ENCODE assay signal across 21 cellular contexts in genomic region chr2:24749069-24749691, GRCh38. TPM values are rescaled to one million over a fixed set of nuclear protein-coding genes. Genes with fewer than 3 reads are reported as not detected.
DNase-seq lines count a peak whose midpoint lies in the region; FAIRE-seq and TF ChIP-seq lines count a peak whose summit lies in the region.
"Had no signal": no experiment of that assay in that cellular context is flagged by ENCODE, and none has a peak within 500 bp of the region (broad histone marks: within the 10 kb centered on the region; RNA-seq: fewer than 3 reads in every experiment).

No MANE protein-coding gene starts in this region.

- H3K36me3 Mint-ChIP-seq in endothelial cell (ENCODE audit: low read depth, unreplicated experiment) (no peaks in the 10 kb centered on the region), neural progenitor cell (peaks cover 9% of the 10 kb centered on the region)

- H3K9me3 ChIP-seq in neural progenitor cell (ENCODE audit: low read depth), result no peaks in the 10 kb centered on the region
- H3K9me3 ChIP-seq in tibial nerve, result no peaks in the 10 kb centered on the region
- H3K9me3 ChIP-seq: suprapubic skin, uterus had no signal

- H3K4me3 ChIP-seq in neural progenitor cell, result no peak overlapping the region
- H3K4me3 ChIP-seq in tibial nerve, result no peak overlapping the region
- H3K4me3 ChIP-seq: K562, PC-9, smooth muscle cell, suprapubic skin, uterus had no signal

- H3K4me1 ChIP-seq in neural progenitor cell (peaks cover 7% of the 10 kb centered on the region), tibial nerve (peaks cover 0 to 1% (median 0%) of the 10 kb centered on the region in 4 donors)
- H3K4me1 ChIP-seq: suprapubic skin, uterus had no signal

- H3K9me3 Mint-ChIP-seq in endothelial cell (ENCODE audit: unreplicated experiment), result no peaks in the 10 kb centered on the region
- H3K9me3 Mint-ChIP-seq in neural progenitor cell, result no peaks in the 10 kb centered on the region
- H3K9me3 Mint-ChIP-seq: CD14-positive monocyte; stimulated activated memory B cell treated with anti-CD40 and anti-IgM and Interleukin-4, amounts not matched to agents 10 μg/mL and 1 μg/mL and 100 μg/mL, for 72 hours; T-cell had no signal

- H3K36me3 ChIP-seq in neural progenitor cell (no peaks in the 10 kb centered on the region), tibial nerve (peaks cover 0 to 49% (median 0%) of the 10 kb centered on the region in 3 donors)
- H3K36me3 ChIP-seq: uterus had no signal

- TF ChIP-seq POLR2A in tibial nerve (IDR thresholded peaks at IDR 0.05) (no peak), GM12892 (IDR thresholded peaks at IDR 0.05; ENCODE audit: low read depth, low read length) (no peak)

- H3K27me3 ChIP-seq in neural progenitor cell (no peaks in the 10 kb centered on the region), tibial nerve (no peaks in the 10 kb centered on the region)
- H3K27me3 ChIP-seq: suprapubic skin, uterus had no signal

- no peak overlapping the region for H3K9ac ChIP-seq in neural progenitor cell

- WGBS in tibial nerve, 2 donors, result 92 to 94% methylated on average over 7 of the region's 7 CpGs

- no peaks in the 10 kb centered on the region for H3K79me2 ChIP-seq in neural progenitor cell (ENCODE audit: low read depth)

- no peak for FAIRE-seq in GM12892 (lab: Jason Lieb, UNC)
- FAIRE-seq: K562 had no signal

- H3K27ac Mint-ChIP-seq in endothelial cell (ENCODE audit: unreplicated experiment) (no peak overlapping the region), neural progenitor cell (no peak overlapping the region)
- H3K27ac Mint-ChIP-seq: activated CD4-positive, alpha-beta T cell treated with anti-CD3 and anti-CD28 coated beads for 36 hours; stimulated activated memory B cell treated with anti-CD40 and anti-IgM and Interleukin-4, amounts not matched to agents 10 μg/mL and 1 μg/mL and 100 μg/mL, for 72 hours had no signal

- H2AFZ ChIP-seq in neural progenitor cell (replicated peaks), result no peak overlapping the region
- H2AFZ ChIP-seq: PC-9 had no signal

- peak; percentile 54 for DNase-seq in ELF-1 (ENCODE audit: low read depth, low spot score)
- peak; percentile 9 for DNase-seq in OCI-M1 (lab: John Stamatoyannopoulos, UW)
- DNase-seq in endothelial cell (ENCODE audit: low spot score), result peak; percentile 15
- peak; percentile 56 for DNase-seq in neural progenitor cell (ENCODE audit: low spot score)
- DNase-seq in tibial nerve (ENCODE audit: low spot score in 2 of 2), result no peak
- no peak for DNase-seq in GM12892 (ENCODE audit: insufficient read length)
- no peak for DNase-seq in SW 1271 (lab: John Stamatoyannopoulos, UW)
- DNase-seq: activated CD4-positive, alpha-beta T cell treated with anti-CD3 and anti-CD28 coated beads for 36 hours; NCI-H1417 treated with DMSO at 0.1 percent for 48 hours; NCI-H2081 treated with DMSO at 0.1 percent for 48 hours; NCI-H446; PC-9; retina; SHP77 treated with DMSO at 0.1 percent for 48 hours; T-cell; uterus had no signal

- H3K4me3 Mint-ChIP-seq in endothelial cell (ENCODE audit: unreplicated experiment) (no peak overlapping the region), neural progenitor cell (no peak overlapping the region)
- H3K4me3 Mint-ChIP-seq: activated CD4-positive, alpha-beta T cell treated with anti-CD3 and anti-CD28 coated beads for 36 hours; CD14-positive monocyte; stimulated activated memory B cell treated with anti-CD40 and anti-IgM and Interleukin-4, amounts not matched to agents 10 μg/mL and 1 μg/mL and 100 μg/mL, for 72 hours; T-cell had no signal

- no peaks in the 10 kb centered on the region for H3K27me3 Mint-ChIP-seq in endothelial cell (ENCODE audit: unreplicated experiment)
- H3K27me3 Mint-ChIP-seq in neural progenitor cell (ENCODE audit: insufficient read depth, low read depth), result peaks cover 2% of the 10 kb centered on the region
- H3K27me3 Mint-ChIP-seq: activated CD4-positive, alpha-beta T cell treated with anti-CD3 and anti-CD28 coated beads for 36 hours; stimulated activated memory B cell treated with anti-CD40 and anti-IgM and Interleukin-4, amounts not matched to agents 10 μg/mL and 1 μg/mL and 100 μg/mL, for 72 hours; T-cell had no signal

- H3K27ac ChIP-seq in neural progenitor cell, result no peak overlapping the region
- no peak overlapping the region for H3K27ac ChIP-seq in tibial nerve
- H3K27ac ChIP-seq: PC-9, suprapubic skin, uterus had no signal

- TF ChIP-seq CTCF in endothelial cell (IDR thresholded peaks at IDR 0.05; ENCODE audit: unreplicated experiment) (no peak), neural progenitor cell (IDR thresholded peaks at IDR 0.05) (peak; percentile 24), tibial nerve (IDR thresholded peaks at IDR 0.05) (no peak)

- no peak overlapping the region for H3K4me2 ChIP-seq in neural progenitor cell
- H3K4me2 ChIP-seq: PC-9, smooth muscle cell had no signal

- H3K4me1 Mint-ChIP-seq in endothelial cell (ENCODE audit: unreplicated experiment) (peaks cover 3% of the 10 kb centered on the region), neural progenitor cell (peaks cover under 1% of the 10 kb centered on the region)
- H3K4me1 Mint-ChIP-seq: CD14-positive monocyte had no signal

- H3F3A ChIP-seq in neural progenitor cell (ENCODE audit: low read depth), result no peaks in the 10 kb centered on the region

- TF ChIP-seq EP300 in tibial nerve (IDR thresholded peaks at IDR 0.05), result no peak

- no peaks in the 10 kb centered on the region for H4K20me1 ChIP-seq in neural progenitor cell (ENCODE audit: low read depth)

RNA-seq across cellular contexts. Expression of gene PTRHD1, which starts 44.0 kb away (rescaled TPM):
- total RNA-seq in endothelial cell (ENCODE audit: unreplicated experiment) (36.0 TPM), neural progenitor cell (ENCODE audit: low replicate concordance) (41.6 and 59.5 TPM in 2 replicates), tibial nerve (10 to 100 TPM in 3 of 4 donors, 1 to 10 TPM in 1; 8.4 to 19.7 (median 14.4) TPM)
- polyA plus RNA-seq in GM12892 (2012; ENCODE audit: missing spikeins), result 59.3 TPM

RNA-seq across cellular contexts. Expression of gene CENPO, which starts 44.0 kb away (rescaled TPM):
- 18.7 TPM for total RNA-seq in endothelial cell (ENCODE audit: unreplicated experiment)
- total RNA-seq in neural progenitor cell (ENCODE audit: low replicate concordance), result 50.6 and 52.2 TPM in 2 replicates
- total RNA-seq in tibial nerve, result 1 to 10 TPM; 2.4 to 3.6 (median 2.7) TPM
- 18.7 TPM for polyA plus RNA-seq in GM12892 (2012; ENCODE audit: missing spikeins)

Comparison
In these comparisons a context has a peak if more than half of its experiments do, and no peak if none do; other contexts are left out.
1. DNase-seq: peak in ELF-1 (single experiment), OCI-M1 (single experiment), endothelial cell (single experiment) and neural progenitor cell (single experiment); none in tibial nerve (0 of 2), GM12892 (single experiment) and SW 1271 (0 of 2).